9 cellular contexts compared by ENCODE assay signal in the genomic region with DNA sequence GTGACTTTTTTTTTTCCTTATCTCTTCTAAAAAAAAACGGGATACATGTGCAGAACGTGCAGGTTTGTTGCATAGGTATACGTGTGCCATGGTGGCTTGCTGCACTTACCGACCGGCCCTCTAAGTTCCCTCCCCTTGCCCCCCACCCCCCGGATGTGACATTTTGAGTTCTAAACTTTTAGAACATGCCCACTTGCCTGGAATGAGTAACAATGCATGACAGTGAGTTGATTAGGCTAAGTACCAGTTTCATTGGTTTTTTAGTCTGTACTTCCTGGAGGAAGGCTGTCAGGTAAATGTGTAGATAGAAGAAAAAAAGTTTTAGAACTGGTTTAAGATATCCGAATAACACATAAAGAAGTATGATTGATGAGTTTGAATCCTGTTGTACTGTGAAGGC. TPM values are rescaled to one million over a fixed set of nuclear protein-coding genes. Genes with fewer than 3 reads are reported as not detected.
DNase-seq lines count a peak whose midpoint lies in the region; ATAC-seq and TF ChIP-seq lines count a peak whose summit lies in the region.
"Had no signal": no experiment of that assay in that cellular context is flagged by ENCODE, and none has a peak within 500 bp of the region (broad histone marks: within the 10 kb centered on the region; RNA-seq: fewer than 3 reads in every experiment).

No MANE protein-coding gene starts in this region.

- no peaks in the 10 kb centered on the region for H3K9me3 Mint-ChIP-seq in activated T-cell treated with anti-CD3 and anti-CD28 coated beads, Interleukin-2, amount 50 U/mL, for 24 hours
- H3K9me3 Mint-ChIP-seq in type B pancreatic cell, result no peaks in the 10 kb centered on the region

- no peak for ATAC-seq in left ventricle myocardium superior
- ATAC-seq in GM18873 (IDR thresholded peaks at IDR 0.05; ENCODE audit: low FRiP score, unreplicated experiment), result no peak
- ATAC-seq in GM18870 (IDR thresholded peaks at IDR 0.05; ENCODE audit: unreplicated experiment), result no peak

- peak overlapping the region; percentile 8 for H3K4me3 ChIP-seq in cardiac muscle cell
- H3K4me3 ChIP-seq: sigmoid colon had no signal

- no peaks in the 10 kb centered on the region for H3K27me3 ChIP-seq in cardiac muscle cell
- H3K27me3 ChIP-seq: sigmoid colon had no signal

- H3K36me3 ChIP-seq in cardiac muscle cell, result no peaks in the 10 kb centered on the region
- H3K36me3 ChIP-seq: sigmoid colon had no signal

- peak overlapping the region; percentile 58 for H3K27ac Mint-ChIP-seq in activated T-cell treated with anti-CD3 and anti-CD28 coated beads, Interleukin-2, amount 50 U/mL, for 24 hours
- peak overlapping the region; percentile 58 for H3K27ac Mint-ChIP-seq in type B pancreatic cell

- peak overlapping the region; percentile 45 for H3K4me3 Mint-ChIP-seq in activated T-cell treated with anti-CD3 and anti-CD28 coated beads, Interleukin-2, amount 50 U/mL, for 24 hours
- H3K4me3 Mint-ChIP-seq in type B pancreatic cell, result peak overlapping the region; percentile 66

- H3K36me3 Mint-ChIP-seq in activated T-cell treated with anti-CD3 and anti-CD28 coated beads, Interleukin-2, amount 50 U/mL, for 24 hours (ENCODE audit: low read depth), result peaks cover 34% of the 10 kb centered on the region
- H3K36me3 Mint-ChIP-seq in type B pancreatic cell, result peaks cover 12% of the 10 kb centered on the region

- intact Hi-C loops in left ventricle myocardium superior (cut with micrococcal nuclease), result no loop called here

- H3K4me1 Mint-ChIP-seq in activated T-cell treated with anti-CD3 and anti-CD28 coated beads, Interleukin-2, amount 50 U/mL, for 24 hours (ENCODE audit: low read depth), result peaks cover 60% of the 10 kb centered on the region
- peaks cover 32% of the 10 kb centered on the region for H3K4me1 Mint-ChIP-seq in type B pancreatic cell (ENCODE audit: unreplicated experiment)

- TF ChIP-seq CTCF in cardiac muscle cell (IDR thresholded peaks at IDR 0.05; ENCODE audit: low read depth, low read length), result no peak
- no peak for TF ChIP-seq CTCF in type B pancreatic cell (conservative IDR thresholded peaks at IDR 0.05)

- no peak for DNase-seq in cardiac muscle cell (ENCODE audit: low read depth in 1 of 2, low spot score in 1 of 2)
- no peak for DNase-seq in left ventricle myocardium superior
- DNase-seq in activated T-cell treated with anti-CD3 and anti-CD28 coated beads, Interleukin-2, amount 50 U/mL, for 24 hours, result peak; percentile 36
- DNase-seq in kidney glomerular epithelial cell (lab: John Stamatoyannopoulos, UW), result peak; percentile 21
- DNase-seq in type B pancreatic cell (ENCODE audit: extremely low spot score, unreplicated experiment), result no peak
- no peak for DNase-seq in retina
- DNase-seq: sigmoid colon had no signal

- peaks cover 3% of the 10 kb centered on the region for H3K27me3 Mint-ChIP-seq in activated T-cell treated with anti-CD3 and anti-CD28 coated beads, Interleukin-2, amount 50 U/mL, for 24 hours
- no peaks in the 10 kb centered on the region for H3K27me3 Mint-ChIP-seq in type B pancreatic cell

- H3K4me1 ChIP-seq in cardiac muscle cell (ENCODE audit: low read depth), result peaks cover 31% of the 10 kb centered on the region

- H3K9me3 ChIP-seq in cardiac muscle cell (ENCODE audit: low read depth), result no peaks in the 10 kb centered on the region
- H3K9me3 ChIP-seq: sigmoid colon had no signal

- H3K27ac ChIP-seq in cardiac muscle cell, result peak overlapping the region; percentile 89

RNA-seq across cellular contexts. Expression of a gene that starts 4.0 kb away (rescaled TPM):
- 43.9 and 83.9 TPM in 2 replicates for total RNA-seq in cardiac muscle cell
- 50.5 and 63.8 TPM in 2 replicates for polyA plus RNA-seq in cardiac muscle cell
- total RNA-seq in left ventricle myocardium superior, result 75.1 TPM
- 116 and 135 TPM in 2 replicates for total RNA-seq in type B pancreatic cell (ENCODE audit: low replicate concordance)

Comparison
In these comparisons a context has a peak if more than half of its experiments do, and no peak if none do; other contexts are left out.
1. DNase-seq: peak in activated T-cell treated with anti-CD3 and anti-CD28 coated beads, Interleukin-2, amount 50 U/mL, for 24 hours (single experiment) and kidney glomerular epithelial cell (single experiment); none in cardiac muscle cell (0 of 2), left ventricle myocardium superior (single experiment), type B pancreatic cell (single experiment) and retina (single experiment).